19 cellular contexts compared by ENCODE assay signal in the genomic region with DNA sequence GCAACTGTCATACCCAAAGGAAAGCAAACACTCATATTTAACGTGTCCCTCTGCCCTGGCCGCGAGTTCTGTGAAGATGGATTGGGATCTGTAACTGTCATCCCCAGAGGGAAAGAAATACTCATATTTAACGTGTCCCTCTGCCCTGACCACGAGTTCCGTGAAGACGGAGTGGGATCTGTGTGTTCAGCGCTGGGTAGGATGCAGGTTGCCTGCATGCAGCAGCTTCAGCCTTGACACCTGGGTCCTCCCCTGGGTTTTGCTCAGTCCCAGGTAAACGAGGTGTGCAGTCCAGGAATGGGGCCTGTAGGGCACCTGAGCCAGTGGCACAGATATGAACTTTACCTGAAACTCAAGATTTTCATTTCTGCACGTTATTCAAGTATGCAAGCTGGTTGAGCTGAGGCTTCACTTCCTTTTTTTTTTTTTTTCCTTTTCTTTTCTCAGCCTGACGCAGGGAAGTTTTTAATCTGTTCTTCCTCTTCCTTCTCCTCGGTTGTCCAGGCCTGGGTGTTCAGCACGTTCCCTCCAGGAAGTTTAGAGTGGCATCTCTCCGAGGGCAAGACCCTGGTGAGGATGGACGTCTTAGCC.
"Had no signal": no experiment of that assay in that cellular context is flagged by ENCODE, and none has a peak within 500 bp of the region (broad histone marks: within the 10 kb centered on the region; RNA-seq: fewer than 3 reads in every experiment).

No MANE protein-coding gene starts in this region.

- DNase-seq: activated B cell treated with CpG ODN at 0.5 μM for 24 hours; activated CD4-positive, alpha-beta memory T cell treated with anti-CD3 and anti-CD28 coated beads for 36 hours; activated CD4-positive, alpha-beta T cell treated with anti-CD3 and anti-CD28 coated beads for 4 hours; activated naive CD4-positive, alpha-beta T cell treated with anti-CD3 and anti-CD28 coated beads, Interleukin-2, amount 10 ng/mL, durations not matched to agents 7 days and 5 days; activated naive CD8-positive, alpha-beta T cell treated with anti-CD3 and anti-CD28 coated beads, Interleukin-2, amount 50 U/mL, for 24 hours; activated T-cell treated with anti-CD3 and anti-CD28 coated beads, Interleukin-2, amount 50 U/mL, for 4 hours; anterior cingulate cortex; central memory CD4-positive, alpha-beta T cell; cortex of kidney; heart left ventricle; left ventricle myocardium inferior; mammary epithelial cell; midbrain; nucleus accumbens; right cardiac atrium; trophoblast cell had no signal

- H3K27ac ChIP-seq: gastroesophageal sphincter, heart left ventricle, left ventricle myocardium inferior, skin epidermis had no signal

- H3K9me3 ChIP-seq: gastroesophageal sphincter, heart left ventricle, left ventricle myocardium inferior had no signal

- H3K4me1 ChIP-seq: gastroesophageal sphincter, heart left ventricle, left ventricle myocardium inferior had no signal

- H3K36me3 ChIP-seq: gastroesophageal sphincter, heart left ventricle, left ventricle myocardium inferior had no signal

- ATAC-seq: activated naive CD8-positive, alpha-beta T cell treated with anti-CD3 and anti-CD28 coated beads, Interleukin-2, amount 50 U/mL, for 24 hours; activated T-cell treated with anti-CD3 and anti-CD28 coated beads, Interleukin-2, amount 50 U/mL, for 4 hours; esophagus mucosa; gastroesophageal sphincter; heart left ventricle; right cardiac atrium had no signal

- H3K4me3 ChIP-seq: gastroesophageal sphincter, heart left ventricle, left ventricle myocardium inferior, skin epidermis had no signal
